ENCODE assay signal across 8 cellular contexts in genomic region chr14:88562831-88563686, GRCh38. TPM values are rescaled to one million over a fixed set of nuclear protein-coding genes. Genes with fewer than 3 reads are reported as not detected.
DNase-seq lines count a peak whose midpoint lies in the region; ATAC-seq, FAIRE-seq and TF ChIP-seq lines count a peak whose summit lies in the region.

A gene with protein sequence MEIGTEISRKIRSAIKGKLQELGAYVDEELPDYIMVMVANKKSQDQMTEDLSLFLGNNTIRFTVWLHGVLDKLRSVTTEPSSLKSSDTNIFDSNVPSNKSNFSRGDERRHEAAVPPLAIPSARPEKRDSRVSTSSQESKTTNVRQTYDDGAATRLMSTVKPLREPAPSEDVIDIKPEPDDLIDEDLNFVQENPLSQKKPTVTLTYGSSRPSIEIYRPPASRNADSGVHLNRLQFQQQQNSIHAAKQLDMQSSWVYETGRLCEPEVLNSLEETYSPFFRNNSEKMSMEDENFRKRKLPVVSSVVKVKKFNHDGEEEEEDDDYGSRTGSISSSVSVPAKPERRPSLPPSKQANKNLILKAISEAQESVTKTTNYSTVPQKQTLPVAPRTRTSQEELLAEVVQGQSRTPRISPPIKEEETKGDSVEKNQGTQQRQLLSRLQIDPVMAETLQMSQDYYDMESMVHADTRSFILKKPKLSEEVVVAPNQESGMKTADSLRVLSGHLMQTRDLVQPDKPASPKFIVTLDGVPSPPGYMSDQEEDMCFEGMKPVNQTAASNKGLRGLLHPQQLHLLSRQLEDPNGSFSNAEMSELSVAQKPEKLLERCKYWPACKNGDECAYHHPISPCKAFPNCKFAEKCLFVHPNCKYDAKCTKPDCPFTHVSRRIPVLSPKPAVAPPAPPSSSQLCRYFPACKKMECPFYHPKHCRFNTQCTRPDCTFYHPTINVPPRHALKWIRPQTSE (plus strand): TSS chr14:88563037. CDS start chr14:88563134, 97 bp downstream.

- H3K9me3 ChIP-seq in iPS-20b (ENCODE audit: insufficient read depth, low read depth, low read length) (no peaks in the 10 kb centered on the region), small intestine (ENCODE audit: control insufficient read depth, low read depth) (no peaks in the 10 kb centered on the region)

- CTCF ChIA-PET in AG04449 (lab: Yijun Ruan, JAX), result interaction anchor here (2.6 to 4.1 kb wide), 2 partner anchors 70 to 71 kb away, joined by 9 to 54 read pairs; no protein-coding TSS in a partner anchor

- H3K27me3 ChIP-seq in iPS-20b (ENCODE audit: insufficient read depth, low read length), result no peaks in the 10 kb centered on the region
- H3K27me3 ChIP-seq in small intestine (ENCODE audit: control insufficient read depth in 2 of 2, insufficient read depth in 2 of 2, low read length in 2 of 2), result no peaks in the 10 kb centered on the region

- ATAC-seq in GM18867 (IDR thresholded peaks at IDR 0.05; ENCODE audit: unreplicated experiment) (peak; percentile 94), HG03097 (IDR thresholded peaks at IDR 0.05; ENCODE audit: low FRiP score, unreplicated experiment) (peak; percentile 87)

- H3K36me3 ChIP-seq in iPS-20b (ENCODE audit: insufficient read depth, low read depth, low read length), result peaks cover 25% of the 10 kb centered on the region
- H3K36me3 ChIP-seq in small intestine (ENCODE audit: control insufficient read depth in 2 of 2, insufficient read depth in 2 of 2, low read length in 2 of 2), result peaks cover 2% of the 10 kb centered on the region in 2 donors

- in situ Hi-C loops in T47D (cut with HindIII; ENCODE audit: low pct_unique_long_range_greater_than_20kb, low sequenced_read_pairs), result no loop called here

- POLR2A ChIA-PET in AG04449 (lab: Yijun Ruan, JAX), result no interaction called here

- H3K4me3 ChIP-seq in AG04449 (ENCODE audit: low read depth, low read length) (peak within 1 kb of the TSS; percentile 90), iPS-20b (ENCODE audit: low read length) (peak within 1 kb of the TSS; percentile 83), small intestine (ENCODE audit: low read depth in 1 of 2, low read length in 2 of 2) (peak within 1 kb of the TSS; percentile 98)

- 0 to 1% (median 0%) methylated on average over 68 to 99 of the region's 99 CpGs for WGBS in small intestine, 3 donors

- FAIRE-seq in small intestine (lab: Jason Lieb, UNC), result no peak

- peak within 1 kb of the TSS; percentile 94 for H3K27ac ChIP-seq in VCaP
- peak within 1 kb of the TSS; percentile 55 for H3K27ac ChIP-seq in iPS-20b (ENCODE audit: low read length)
- peak within 1 kb of the TSS; percentile 95 for H3K27ac ChIP-seq in small intestine (ENCODE audit: low read depth in 1 of 2, low read length in 1 of 2)

- H3K4me1 ChIP-seq in iPS-20b (ENCODE audit: insufficient read depth, low read length) (no peaks in the 10 kb centered on the region), small intestine (ENCODE audit: control insufficient read depth in 2 of 2, insufficient read depth in 1 of 2, low read depth in 1 of 2, low read length in 1 of 2) (peaks cover 0 to 6% of the 10 kb centered on the region in 2 donors)

- H3K9ac ChIP-seq in iPS-20b (ENCODE audit: low read depth, low read length), result peak within 1 kb of the TSS; percentile 87

- DNase-seq in AG04449 (ENCODE audit: low read depth, low spot score) (no peak), NCI-H2196 (lab: John Stamatoyannopoulos, UW; ENCODE audit: unreplicated experiment) (peak; percentile 70), T47D (ENCODE audit: low read depth in 1 of 2, low spot score in 1 of 2) (peak; percentile 87 to 94), small intestine (peak; percentile 86)

- TF ChIP-seq CTCF in AG04449 (IDR thresholded peaks at IDR 0.05; ENCODE audit: insufficient read depth, low read length, missing control alignments), result no peak
- no peak for TF ChIP-seq CTCF in VCaP (conservative IDR thresholded peaks at IDR 0.05)

RNA-seq across cellular contexts. Expression of the gene that starts here (rescaled TPM):
- 10 to 100 TPM; 20.3 to 28.2 (median 21.7) TPM for polyA plus RNA-seq in small intestine
